In genomic region chr3:11251807-11252176, GRCh38 we compare ENCODE assay signal across 25 cellular contexts. TPM values are rescaled to one million over a fixed set of nuclear protein-coding genes. Genes with fewer than 3 reads are reported as not detected.
DNase-seq lines count a peak whose midpoint lies in the region; ATAC-seq and TF ChIP-seq lines count a peak whose summit lies in the region.
"Had no signal": no experiment of that assay in that cellular context is flagged by ENCODE, and none has a peak within 500 bp of the region (broad histone marks: within the 10 kb centered on the region; RNA-seq: fewer than 3 reads in every experiment).

No MANE protein-coding gene starts in this region.

- H4K91ac ChIP-seq in trophoblast cell (ENCODE audit: low read depth, low read length): no peak overlapping the region

- CTCF ChIA-PET in T-cell (lab: Charles Lee): no interaction called here

- no peak overlapping the region for H3K4ac ChIP-seq in trophoblast cell (ENCODE audit: low read depth, low read length)

- H3K27ac Mint-ChIP-seq in activated T-cell treated with anti-CD3 and anti-CD28 coated beads, Interleukin-2, amount 50 U/mL, for 24 hours: peak overlapping the region; percentile 92
- H3K27ac Mint-ChIP-seq in T-cell: peak overlapping the region; percentile 86 to 88
- peak overlapping the region; percentile 72 for H3K27ac Mint-ChIP-seq in activated naive CD8-positive, alpha-beta T cell treated with anti-CD3 and anti-CD28 coated beads, Interleukin-2, amount 50 U/mL, for 24 hours
- H3K27ac Mint-ChIP-seq: H9 had no signal

- H3K36me3 Mint-ChIP-seq in activated T-cell treated with anti-CD3 and anti-CD28 coated beads, Interleukin-2, amount 50 U/mL, for 24 hours (ENCODE audit: low read depth): peaks cover 22% of the 10 kb centered on the region
- no peaks in the 10 kb centered on the region for H3K36me3 Mint-ChIP-seq in T-cell
- no peaks in the 10 kb centered on the region for H3K36me3 Mint-ChIP-seq in activated naive CD8-positive, alpha-beta T cell treated with anti-CD3 and anti-CD28 coated beads, Interleukin-2, amount 50 U/mL, for 24 hours (ENCODE audit: low read depth)
- H3K36me3 Mint-ChIP-seq: naive thymus-derived CD8-positive, alpha-beta T cell had no signal

- no peak overlapping the region for H3K9ac ChIP-seq in trophoblast cell (ENCODE audit: low read length)
- H3K9ac ChIP-seq: BLaER1, KMS-11 had no signal

- H3K36me3 ChIP-seq in trophoblast cell (ENCODE audit: control insufficient read depth in 1 of 2, insufficient read depth in 2 of 2, low read length in 2 of 2) (no peaks in the 10 kb centered on the region), heart left ventricle (no peaks in the 10 kb centered on the region), uterus (no peaks in the 10 kb centered on the region)
- H3K36me3 ChIP-seq: BLaER1, SJCRH30 had no signal

- TF ChIP-seq POLR2A in heart left ventricle (IDR thresholded peaks at IDR 0.05): no peak
- no peak for TF ChIP-seq POLR2A in uterus (IDR thresholded peaks at IDR 0.05)

- no CpG with 5 or more reads among the region's 6 CpGs for WGBS in trophoblast cell (ENCODE audit: extremely low coverage, insufficient coverage, insufficient read length)
- WGBS in heart left ventricle, 4 donors: 69 to 78% (median 75%) methylated on average over 6 of the region's 6 CpGs

- no peak overlapping the region for H3K18ac ChIP-seq in trophoblast cell (ENCODE audit: low read length)

- H4K12ac ChIP-seq in trophoblast cell (ENCODE audit: low read depth, low read length): no peak overlapping the region

- H2BK120ac ChIP-seq in trophoblast cell (ENCODE audit: insufficient read depth, low read length, poor library complexity): no peak overlapping the region

- H3K27me3 ChIP-seq in trophoblast cell (ENCODE audit: insufficient read depth, low read length) (no peaks in the 10 kb centered on the region), heart left ventricle (peaks cover 0 to 6% (median 0%) of the 10 kb centered on the region in 9 donors), uterus (no peaks in the 10 kb centered on the region)
- H3K27me3 ChIP-seq: BLaER1, hepatocyte had no signal

- no peak overlapping the region for H2BK5ac ChIP-seq in trophoblast cell (ENCODE audit: low read depth, low read length, poor library complexity)

- peaks cover 7% of the 10 kb centered on the region for H3K9me3 Mint-ChIP-seq in activated T-cell treated with anti-CD3 and anti-CD28 coated beads, Interleukin-2, amount 50 U/mL, for 24 hours
- no peaks in the 10 kb centered on the region for H3K9me3 Mint-ChIP-seq in T-cell
- H3K9me3 Mint-ChIP-seq in activated naive CD8-positive, alpha-beta T cell treated with anti-CD3 and anti-CD28 coated beads, Interleukin-2, amount 50 U/mL, for 24 hours: no peaks in the 10 kb centered on the region
- H3K9me3 Mint-ChIP-seq: H9 had no signal

- POLR2A ChIA-PET in T-cell (lab: Charles Lee): no interaction called here

- peak overlapping the region; percentile 44 for H3K27ac ChIP-seq in trophoblast cell (ENCODE audit: low read depth, low read length)
- H3K27ac ChIP-seq in heart left ventricle: no peak overlapping the region
- H3K27ac ChIP-seq in uterus: no peak overlapping the region
- H3K27ac ChIP-seq: BLaER1, KMS-11, SJCRH30 had no signal

- no peak overlapping the region for H4K8ac ChIP-seq in trophoblast cell (ENCODE audit: low read depth, low read length)

- ATAC-seq in T-cell (replicated peaks in 1 of 4) (peak in 2 of 4 experiments; percentile 17 to 19), heart left ventricle (no peak), GM19397 (IDR thresholded peaks at IDR 0.05; ENCODE audit: unreplicated experiment) (no peak)
- ATAC-seq in activated naive CD8-positive, alpha-beta T cell treated with anti-CD3 and anti-CD28 coated beads, Interleukin-2, amount 50 U/mL, for 24 hours: no peak
- ATAC-seq: left lobe of liver, Panc1 had no signal

- H3K9me3 ChIP-seq in trophoblast cell (ENCODE audit: insufficient read depth, low read depth, low read length) (no peaks in the 10 kb centered on the region), heart left ventricle (no peaks in the 10 kb centered on the region), uterus (no peaks in the 10 kb centered on the region)
- H3K9me3 ChIP-seq: BLaER1, SJCRH30 had no signal

- no peaks in the 10 kb centered on the region for H3K79me2 ChIP-seq in trophoblast cell (ENCODE audit: control insufficient read depth, insufficient read depth, low read length, poor library complexity)
- H3K79me2 ChIP-seq: hepatocyte had no signal

- no peak overlapping the region for H2BK12ac ChIP-seq in trophoblast cell (ENCODE audit: low read length)

- H3K4me2 ChIP-seq in trophoblast cell (ENCODE audit: low read length): no peak overlapping the region
- H3K4me2 ChIP-seq: BLaER1, hepatocyte, KMS-11 had no signal

- H3K4me3 ChIP-seq in trophoblast cell (ENCODE audit: low read depth, low read length) (no peak overlapping the region), heart left ventricle (no peak overlapping the region), uterus (no peak overlapping the region)
- H3K4me3 ChIP-seq: BLaER1, hepatocyte, SJCRH30 had no signal

- peaks cover 3% of the 10 kb centered on the region for H3K27me3 Mint-ChIP-seq in activated T-cell treated with anti-CD3 and anti-CD28 coated beads, Interleukin-2, amount 50 U/mL, for 24 hours
- H3K27me3 Mint-ChIP-seq in T-cell: peaks cover 2 to 14% of the 10 kb centered on the region in 2 donors
- peaks cover 7% of the 10 kb centered on the region for H3K27me3 Mint-ChIP-seq in activated naive CD8-positive, alpha-beta T cell treated with anti-CD3 and anti-CD28 coated beads, Interleukin-2, amount 50 U/mL, for 24 hours

- H2AFZ ChIP-seq in trophoblast cell (ENCODE audit: insufficient read depth, low read length, poor library complexity): no peak overlapping the region
- H2AFZ ChIP-seq: hepatocyte had no signal

- H3K4me1 ChIP-seq in trophoblast cell (ENCODE audit: control insufficient read depth in 1 of 2, insufficient read depth in 2 of 2, low read length in 2 of 2) (peaks cover 3% of the 10 kb centered on the region in 2 experiments), heart left ventricle (peaks cover 0 to 3% (median 0%) of the 10 kb centered on the region in 12 donors), uterus (no peaks in the 10 kb centered on the region)
- H3K4me1 ChIP-seq: BLaER1, SJCRH30 had no signal

- no peak for DNase-seq in activated T-cell treated with anti-CD3 and anti-CD28 coated beads, Interleukin-2, amount 50 U/mL, for 24 hours
- DNase-seq in activated T-cell treated with anti-CD3 and anti-CD28 coated beads for 4 hours (no peak), T-cell (no peak), trophoblast cell (no peak), heart left ventricle (no peak), uterus (no peak)
- DNase-seq in activated naive CD8-positive, alpha-beta T cell treated with anti-CD3 and anti-CD28 coated beads, Interleukin-2, amount 50 U/mL, for 24 hours: no peak
- DNase-seq: ACHN; activated CD4-positive, alpha-beta T cell treated with anti-CD3 and anti-CD28 coated beads for 48 hours; effector CD4-positive, alpha-beta T cell; foreskin melanocyte; H9; mesendoderm; naive thymus-derived CD8-positive, alpha-beta T cell; NCI-H1436; NK-92 treated with Interleukin-12 subunit alpha and Interleukin-12 subunit beta, amount 100 ng/mL, for 24 hours; occipital lobe; SJCRH30; stimulated activated CD8-positive, alpha-beta memory T cell treated with anti-CD3 and anti-CD28 coated beads, Interleukin-4, amount 100 ng/mL, for 48 hours had no signal

- H2AK5ac ChIP-seq in trophoblast cell (ENCODE audit: low read length): no peak overlapping the region

- peaks cover 11% of the 10 kb centered on the region for H3K79me1 ChIP-seq in trophoblast cell (ENCODE audit: low read length)

- H3K14ac ChIP-seq in trophoblast cell (ENCODE audit: low read length): no peak overlapping the region

- TF ChIP-seq CTCF in heart left ventricle (IDR thresholded peaks at IDR 0.05) (no peak), uterus (IDR thresholded peaks at IDR 0.05) (no peak)

- intact Hi-C loops in heart left ventricle (cut with DNase I) (no loop called here), uterus (cut with DNase I; ENCODE audit: low total_unique reads) (no loop called here)

- H3K4me3 Mint-ChIP-seq in activated T-cell treated with anti-CD3 and anti-CD28 coated beads, Interleukin-2, amount 50 U/mL, for 24 hours: peak overlapping the region; percentile 73
- peak overlapping the region in 1 of 3 donors; percentile 25 for H3K4me3 Mint-ChIP-seq in T-cell
- peak overlapping the region; percentile 51 for H3K4me3 Mint-ChIP-seq in activated naive CD8-positive, alpha-beta T cell treated with anti-CD3 and anti-CD28 coated beads, Interleukin-2, amount 50 U/mL, for 24 hours
- H3K4me3 Mint-ChIP-seq: H9 had no signal

- no peak overlapping the region for H3K23ac ChIP-seq in trophoblast cell (ENCODE audit: low read length)

- peaks cover 31% of the 10 kb centered on the region for H3K4me1 Mint-ChIP-seq in activated T-cell treated with anti-CD3 and anti-CD28 coated beads, Interleukin-2, amount 50 U/mL, for 24 hours (ENCODE audit: low read depth)
- H3K4me1 Mint-ChIP-seq in T-cell: peaks cover 14 to 19% (median 16%) of the 10 kb centered on the region in 3 donors
- peaks cover 20% of the 10 kb centered on the region for H3K4me1 Mint-ChIP-seq in activated naive CD8-positive, alpha-beta T cell treated with anti-CD3 and anti-CD28 coated beads, Interleukin-2, amount 50 U/mL, for 24 hours
- H3K4me1 Mint-ChIP-seq: H9 had no signal

RNA-seq across cellular contexts. Expression of gene ATG7, which starts 20.4 kb away (rescaled TPM):
- total RNA-seq in T-cell (10 to 100 TPM; 29.0 to 39.3 (median 37.4) TPM), heart left ventricle (10 to 100 TPM; 13.0 to 45.1 (median 14.4) TPM), uterus (100 to 1,000 TPM in 2 of 4 donors, 10 to 100 TPM in 2; 54.8 to 126 (median 100) TPM)
- polyA plus RNA-seq in trophoblast cell (2013): 23.3 and 24.0 TPM in 2 replicates
- polyA plus RNA-seq in heart left ventricle: 10 to 100 TPM in 1 of 2 donors, 1 to 10 TPM in 1; 4.4 to 15.0 TPM
